8 cellular contexts compared by ENCODE assay signal in genomic region chr15:43253431-43254403, GRCh38. TPM values are rescaled to one million over a fixed set of nuclear protein-coding genes. Genes with fewer than 3 reads are reported as not detected.
A peak's percentile ranks its signal among the peaks of the same experiment; 100 is the strongest.
DNase-seq lines count a peak whose midpoint lies in the region; ATAC-seq and TF ChIP-seq lines count a peak whose summit lies in the region.

No MANE protein-coding gene starts in this region.

- H3K4me3 ChIP-seq in BLaER1 treated with 17β-estradiol and CSF1 and Interleukin-3, amounts not matched to agents 10 nM and 100 nM = no peak overlapping the region
- no peak overlapping the region for H3K4me3 ChIP-seq in choroid plexus epithelial cell (ENCODE audit: low read depth, low read length)

- no peak overlapping the region for H3K27ac ChIP-seq in BLaER1 treated with 17β-estradiol and CSF1 and Interleukin-3, amounts not matched to agents 10 nM and 100 nM

- H3K36me3 ChIP-seq in BLaER1 treated with 17β-estradiol and CSF1 and Interleukin-3, amounts not matched to agents 10 nM and 100 nM = no peaks in the 10 kb centered on the region

- H3K4me2 ChIP-seq in BLaER1 treated with 17β-estradiol and CSF1 and Interleukin-3, amounts not matched to agents 10 nM and 100 nM = peak overlapping the region in 9 of 11 experiments; percentile 16 to 55 (median 39); a peak in 17 of 22 replicates

- peaks cover 24 to 29% (median 27%) of the 10 kb centered on the region in 10 experiments for H3K4me1 ChIP-seq in BLaER1 treated with 17β-estradiol and CSF1 and Interleukin-3, amounts not matched to agents 10 nM and 100 nM

- no peak for TF ChIP-seq CTCF in choroid plexus epithelial cell (conservative IDR thresholded peaks at IDR 0.05; ENCODE audit: low read depth, low read length)

- no peaks in the 10 kb centered on the region for H3K9me3 ChIP-seq in BLaER1 treated with 17β-estradiol and CSF1 and Interleukin-3, amounts not matched to agents 10 nM and 100 nM (replicated peaks in 1 of 11)

- peak; percentile 25 for DNase-seq in LHCN-M2 (ENCODE audit: low read depth)
- peak; percentile 81 for DNase-seq in choroid plexus epithelial cell (ENCODE audit: low read depth)
- DNase-seq in stimulated activated CD4-positive, alpha-beta T cell treated with anti-CD3 and anti-CD28 coated beads, Interleukin-1b, Interleukin-23, amount 100 ng/mL, for 48 hours = peak; percentile 52
- DNase-seq in NCI-H2196 treated with DMSO at 0.1 percent for 48 hours (lab: John Stamatoyannopoulos, UW; ENCODE audit: unreplicated experiment) = no peak
- no peak for DNase-seq in NCI-H510A treated with DMSO at 0.1 percent for 48 hours (lab: John Stamatoyannopoulos, UW)
- DNase-seq in NK-92 (lab: John Stamatoyannopoulos, UW; ENCODE audit: unreplicated experiment) = no peak

- H3K27me3 ChIP-seq in BLaER1 treated with 17β-estradiol and CSF1 and Interleukin-3, amounts not matched to agents 10 nM and 100 nM = no peaks in the 10 kb centered on the region

- no peak overlapping the region for H3K9ac ChIP-seq in BLaER1 treated with 17β-estradiol and CSF1 and Interleukin-3, amounts not matched to agents 10 nM and 100 nM

- peaks cover 0 to 5% (median 0%) of the 10 kb centered on the region in 11 experiments; a peak in 2 of 22 replicates for H4K20me1 ChIP-seq in BLaER1 treated with 17β-estradiol and CSF1 and Interleukin-3, amounts not matched to agents 10 nM and 100 nM

- peak; percentile 51 for ATAC-seq in GM19463 (IDR thresholded peaks at IDR 0.05; ENCODE audit: unreplicated experiment)

RNA-seq across cellular contexts. Expression of gene TGM5, which starts 13.0 kb away (rescaled TPM):
- 0.64 TPM in 1 of 2 replicates, not detected in the other for total RNA-seq in LHCN-M2 (2014; rRNA removed)
- polyA plus RNA-seq in LHCN-M2 (2012) = not detected

RNA-seq across cellular contexts. Expression of gene EPB42, which starts 32.9 kb away (rescaled TPM):
- total RNA-seq in LHCN-M2 (2014; rRNA removed) = not detected in 2 replicates
- polyA plus RNA-seq in LHCN-M2 (2012) = not detected

RNA-seq across cellular contexts. Expression of gene TGM7, which starts 48.3 kb away (rescaled TPM):
- total RNA-seq in LHCN-M2 (2014; rRNA removed) = not detected in 2 replicates
- polyA plus RNA-seq in LHCN-M2 (2012) = not detected

Comparison
In these comparisons a context has a peak if more than half of its experiments do, and no peak if none do; other contexts are left out.
1. DNase-seq: peak in LHCN-M2 (single experiment), choroid plexus epithelial cell (single experiment) and stimulated activated CD4-positive, alpha-beta T cell treated with anti-CD3 and anti-CD28 coated beads, Interleukin-1b, Interleukin-23, amount 100 ng/mL, for 48 hours (single experiment); none in NCI-H2196 treated with DMSO at 0.1 percent for 48 hours (single experiment), NCI-H510A treated with DMSO at 0.1 percent for 48 hours (single experiment) and NK-92 (single experiment).